Comparison of ENCODE assay signal across 25 cellular contexts in genomic region chr2:74700643-74701377, GRCh38.
"Had no signal": no experiment of that assay in that cellular context is flagged by ENCODE, and none has a peak within 500 bp of the region (broad histone marks: within the 10 kb centered on the region; RNA-seq: fewer than 3 reads in every experiment).

No MANE protein-coding gene starts in this region.

- H3K9ac ChIP-seq: neural progenitor cell had no signal

- ATAC-seq: activated T-cell treated with anti-CD3 and anti-CD28 coated beads, Interleukin-2, amount 50 U/mL, for 4 hours; left ventricle myocardium superior; naive thymus-derived CD8-positive, alpha-beta T cell; right cardiac atrium; upper lobe of right lung had no signal

- H3K27ac ChIP-seq: adrenal gland, ascending aorta, hepatocyte, neural progenitor cell, skin epidermis, thyroid gland, upper lobe of right lung had no signal

- H3K4me3 ChIP-seq: adrenal gland, ascending aorta, hepatocyte, neural progenitor cell, skin epidermis, thyroid gland, upper lobe of right lung had no signal

- DNase-seq: activated CD4-positive, alpha-beta T cell treated with anti-CD3 and anti-CD28 coated beads for 4 hours; activated CD4-positive, alpha-beta T cell treated with anti-CD3 and anti-CD28 coated beads, Interleukin-2, amount 50 U/mL, for 48 hours; activated CD4-positive, CD25-positive, alpha-beta regulatory T cell; activated CD8-positive, alpha-beta memory T cell treated with anti-CD3 and anti-CD28 coated beads, Interleukin-2, amount 50 U/mL, for 48 hours; activated naive CD4-positive, alpha-beta T cell; activated T-cell treated with anti-CD3 and anti-CD28 coated beads, Interleukin-2, amount 50 U/mL, for 4 hours; adrenal gland; central memory CD4-positive, alpha-beta T cell; dermis blood vessel endothelial cell; effector CD8-positive, alpha-beta T cell; erythroblast; foreskin melanocyte; glutamatergic neuron; left ventricle myocardium superior; mammary epithelial cell; naive thymus-derived CD8-positive, alpha-beta T cell; right cardiac atrium; stimulated activated CD4-positive, alpha-beta T cell treated with anti-CD3 and anti-CD28 coated beads, Interleukin-1b, Interleukin-23, amount 100 ng/mL, for 48 hours; substantia nigra; thyroid gland; upper lobe of right lung had no signal

- H3K36me3 ChIP-seq: adrenal gland, neural progenitor cell, thyroid gland, upper lobe of right lung had no signal

- H3K4me2 ChIP-seq: hepatocyte, neural progenitor cell had no signal

- H3K27me3 ChIP-seq: adrenal gland, ascending aorta, hepatocyte, neural progenitor cell, thyroid gland, upper lobe of right lung had no signal

- H3K9me3 ChIP-seq: adrenal gland, ascending aorta, thyroid gland, upper lobe of right lung had no signal

- H3K4me1 ChIP-seq: ascending aorta, neural progenitor cell, thyroid gland had no signal
